In genomic region chr2:121074322-121074932, GRCh38 we compare ENCODE assay signal across 16 cellular contexts.
DNase-seq lines count a peak whose midpoint lies in the region; ATAC-seq, FAIRE-seq and TF ChIP-seq lines count a peak whose summit lies in the region.
"Had no signal": no experiment of that assay in that cellular context is flagged by ENCODE, and none has a peak within 500 bp of the region (broad histone marks: within the 10 kb centered on the region; RNA-seq: fewer than 3 reads in every experiment).

No MANE protein-coding gene starts in this region.

- POLR2A ChIA-PET in GM12878 (lab: Charles Lee) = no interaction called here

- BruUV-seq in GM12878 (replicated peaks; lab: Mats Ljungman, UMichigan) = no TSS peak

- TF ChIP-seq CTCF in Loucy (conservative IDR thresholded peaks at IDR 0.05; ENCODE audit: low read length) = no peak
- no peak for TF ChIP-seq CTCF in GM12878 (IDR thresholded peaks at IDR 0.05 in 2 of 3, conservative IDR thresholded peaks at IDR 0.05 in 1 of 3; ENCODE audit: control insufficient read depth in 2 of 3, extremely low read depth in 1 of 3, insufficient read depth in 1 of 3, low read depth in 3 of 3, low read length in 3 of 3)

- H3K9me3 Mint-ChIP-seq in stimulated activated effector memory CD8-positive, alpha-beta T cell treated with anti-CD3 and anti-CD28 coated beads, Interleukin-12 subunit alpha, Interleukin-12 subunit beta, amount 100 ng/mL, for 72 hours = no peaks in the 10 kb centered on the region
- H3K9me3 Mint-ChIP-seq: activated naive CD8-positive, alpha-beta T cell treated with anti-CD3 and anti-CD28 coated beads, Interleukin-2, amount 10 ng/mL, durations not matched to agents 7 days and 5 days; effector memory CD8-positive, alpha-beta T cell had no signal

- H3K36me3 Mint-ChIP-seq in stimulated activated effector memory CD8-positive, alpha-beta T cell treated with anti-CD3 and anti-CD28 coated beads, Interleukin-12 subunit alpha, Interleukin-12 subunit beta, amount 100 ng/mL, for 72 hours = peaks cover 7% of the 10 kb centered on the region
- H3K36me3 Mint-ChIP-seq: activated naive CD8-positive, alpha-beta T cell treated with anti-CD3 and anti-CD28 coated beads, Interleukin-2, amount 10 ng/mL, durations not matched to agents 7 days and 5 days had no signal

- H3K4me2 ChIP-seq in Loucy (ENCODE audit: low read depth, low read length, poor library complexity, severe bottlenecking) (peak overlapping the region; percentile 30), GM12878 (ENCODE audit: control insufficient read depth, insufficient read depth) (no peak overlapping the region)

- H3K4me3 ChIP-seq in Loucy (ENCODE audit: low read length, poor library complexity, severe bottlenecking) = no peak overlapping the region
- H3K4me3 ChIP-seq in GM12878 = no peak overlapping the region
- H3K4me3 ChIP-seq: lung, right lobe of liver, upper lobe of right lung had no signal

- RAD21 ChIA-PET in GM12878 (lab: Charles Lee; ENCODE audit: unreplicated experiment) = interaction anchor here (0.9 kb wide), 1 partner anchor 379 kb away, joined by 6 read pairs; no protein-coding TSS in a partner anchor

- H3K27ac ChIP-seq in GM12878 (ENCODE audit: control insufficient read depth, insufficient read depth) = no peak overlapping the region
- H3K27ac ChIP-seq: neutrophil, right lobe of liver, upper lobe of right lung had no signal

- H4K20me1 ChIP-seq in Loucy (ENCODE audit: insufficient read depth, low read length, poor library complexity, severe bottlenecking) (no peaks in the 10 kb centered on the region), GM12878 (ENCODE audit: control insufficient read depth, insufficient read depth) (no peaks in the 10 kb centered on the region; the same call in 1 of the 2 replicates)

- TF ChIP-seq RAD21 in GM12878 (IDR thresholded peaks at IDR 0.05; ENCODE audit: insufficient read depth, low read depth, low read length) = no peak

- H3K27me3 ChIP-seq in Loucy (ENCODE audit: insufficient read depth, low read length, poor library complexity, severe bottlenecking) (no peaks in the 10 kb centered on the region), GM12878 (replicated peaks in 1 of 2; ENCODE audit: control insufficient read depth in 2 of 2, insufficient read depth in 2 of 2, low read length in 1 of 2) (no peaks in the 10 kb centered on the region; a peak in 1 of 4 replicates)
- H3K27me3 ChIP-seq: right lobe of liver had no signal

- intact Hi-C loops in GM12878 (cut with micrococcal nuclease; ENCODE audit: unreplicated experiment) = no loop called here

- no peaks in the 10 kb centered on the region for H3F3A ChIP-seq in Loucy (ENCODE audit: low read depth)

- peaks cover 10% of the 10 kb centered on the region for H3K4me1 Mint-ChIP-seq in stimulated activated effector memory CD8-positive, alpha-beta T cell treated with anti-CD3 and anti-CD28 coated beads, Interleukin-12 subunit alpha, Interleukin-12 subunit beta, amount 100 ng/mL, for 72 hours

- no peak for TF ChIP-seq POLR2A in GM12878 (IDR thresholded peaks at IDR 0.05; ENCODE audit: low read depth, low read length)

- DNase-seq in activated CD8-positive, alpha-beta memory T cell treated with anti-CD3 and anti-CD28 coated beads, Interleukin-2, amount 50 U/mL, for 48 hours = peak; percentile 57
- DNase-seq in activated CD8-positive, alpha-beta memory T cell treated with anti-CD3 and anti-CD28 coated beads for 24 hours = no peak
- DNase-seq in GM12878 (ENCODE audit: low read depth, low spot score) (no peak), mucosa of gallbladder (ENCODE audit: low spot score) (no peak), HK-2 (ENCODE audit: unreplicated experiment) (no peak)
- DNase-seq in stimulated activated effector memory CD8-positive, alpha-beta T cell treated with anti-CD3 and anti-CD28 coated beads, Interleukin-12 subunit alpha, Interleukin-12 subunit beta, amount 100 ng/mL, for 72 hours (ENCODE audit: low spot score in 2 of 2) = no peak
- DNase-seq: activated naive CD8-positive, alpha-beta T cell treated with anti-CD3 and anti-CD28 coated beads, Interleukin-2, amount 10 ng/mL, durations not matched to agents 7 days and 5 days; effector memory CD8-positive, alpha-beta T cell; right lobe of liver; SHP77 treated with DMSO at 0.1 percent for 48 hours; stimulated activated CD4-positive, alpha-beta T cell treated with anti-CD3 and anti-CD28 coated beads, Interleukin-4, amount 100 ng/mL, for 1 hour; upper lobe of right lung had no signal

- CTCF ChIA-PET in GM12878 (lab: Yijun Ruan, JAX) = interaction anchor here (0.7 to 1.9 kb wide), 7 partner anchors 11 to 381 kb away, joined by 3 to 5 read pairs (median 3); no protein-coding TSS in a partner anchor

- no peaks in the 10 kb centered on the region for H3K9me2 ChIP-seq in Loucy (replicated peaks; ENCODE audit: low read depth, low read length)

- H2AFZ ChIP-seq in Loucy (ENCODE audit: low read length) = no peak overlapping the region
- no peak overlapping the region for H2AFZ ChIP-seq in GM12878 (ENCODE audit: control insufficient read depth, low read depth, low read length)

- no peak for FAIRE-seq in GM12878 (lab: Jason Lieb, UNC)

- H3K4me1 ChIP-seq in Loucy (ENCODE audit: insufficient read depth, low read length, poor library complexity, severe bottlenecking) = no peaks in the 10 kb centered on the region
- H3K4me1 ChIP-seq in GM12878 (ENCODE audit: control insufficient read depth, insufficient read depth, low read length) = no peaks in the 10 kb centered on the region
- H3K4me1 ChIP-seq: right lobe of liver, upper lobe of right lung had no signal

- ATAC-seq in GM12878 (peak; percentile 13; the same call in 1 of the 3 replicates), HG02870 (IDR thresholded peaks at IDR 0.05; ENCODE audit: unreplicated experiment) (no peak)
- ATAC-seq in stimulated activated effector memory CD8-positive, alpha-beta T cell treated with anti-CD3 and anti-CD28 coated beads, Interleukin-12 subunit alpha, Interleukin-12 subunit beta, amount 100 ng/mL, for 72 hours = peak; percentile 2
- ATAC-seq: effector memory CD8-positive, alpha-beta T cell; upper lobe of right lung had no signal

- 6% methylated on average over 10 of the region's 10 CpGs for WGBS in GM12878 (ENCODE audit: insufficient coverage, insufficient replicate concordance, low lambda C conversion rate, missing lambda C conversion rate)

- no peak for TF ChIP-seq EP300 in GM12878 (IDR thresholded peaks at IDR 0.05; ENCODE audit: borderline replicate concordance in 1 of 2, control insufficient read depth in 1 of 2, low read depth in 2 of 2, low read length in 2 of 2)

- H3K79me2 ChIP-seq in Loucy (ENCODE audit: insufficient read depth, low read length) (no peaks in the 10 kb centered on the region), GM12878 (ENCODE audit: control insufficient read depth, insufficient read depth, low read length) (no peaks in the 10 kb centered on the region)

- peak overlapping the region; percentile 23 for H3K27ac Mint-ChIP-seq in stimulated activated effector memory CD8-positive, alpha-beta T cell treated with anti-CD3 and anti-CD28 coated beads, Interleukin-12 subunit alpha, Interleukin-12 subunit beta, amount 100 ng/mL, for 72 hours
- H3K27ac Mint-ChIP-seq: activated naive CD8-positive, alpha-beta T cell treated with anti-CD3 and anti-CD28 coated beads, Interleukin-2, amount 10 ng/mL, durations not matched to agents 7 days and 5 days; effector memory CD8-positive, alpha-beta T cell had no signal

- no peak overlapping the region for H3K4me3 Mint-ChIP-seq in stimulated activated effector memory CD8-positive, alpha-beta T cell treated with anti-CD3 and anti-CD28 coated beads, Interleukin-12 subunit alpha, Interleukin-12 subunit beta, amount 100 ng/mL, for 72 hours
- H3K4me3 Mint-ChIP-seq: activated naive CD8-positive, alpha-beta T cell treated with anti-CD3 and anti-CD28 coated beads, Interleukin-2, amount 10 ng/mL, durations not matched to agents 7 days and 5 days; effector memory CD8-positive, alpha-beta T cell had no signal

- H3K9me3 ChIP-seq in Loucy (ENCODE audit: insufficient read depth, low read depth, low read length) (no peaks in the 10 kb centered on the region), GM12878 (replicated peaks; ENCODE audit: control insufficient read depth, insufficient read depth, low read length) (no peaks in the 10 kb centered on the region)
- H3K9me3 ChIP-seq: neutrophil, right lobe of liver, upper lobe of right lung had no signal

- H3K36me3 ChIP-seq in Loucy (ENCODE audit: insufficient read depth, low read length) (no peaks in the 10 kb centered on the region), GM12878 (ENCODE audit: control insufficient read depth in 2 of 2, insufficient read depth in 2 of 2, low read length in 1 of 2) (no peaks in the 10 kb centered on the region)
- H3K36me3 ChIP-seq: neutrophil, right lobe of liver, upper lobe of right lung had no signal

- in situ Hi-C loops in GM12878 (cut with MboI) = no loop called here

- SMC1A ChIA-PET in GM12878 (lab: Charles Lee; ENCODE audit: uncharacterized antibody, unreplicated experiment) = interaction anchor here (2.0 kb wide), 1 partner anchor 11 kb away, joined by 7 read pairs; no protein-coding TSS in a partner anchor

- no peak overlapping the region for H3K9ac ChIP-seq in Loucy (ENCODE audit: low read depth, low read length, poor library complexity, severe bottlenecking)
- no peak overlapping the region for H3K9ac ChIP-seq in GM12878 (ENCODE audit: control insufficient read depth, insufficient read depth, low read length)

TF ChIP-seq in GM12878, 131 proteins besides CTCF, POLR2A, EP300 and RAD21 (continues in another document):
- TF ChIP-seq, protein P1, sequence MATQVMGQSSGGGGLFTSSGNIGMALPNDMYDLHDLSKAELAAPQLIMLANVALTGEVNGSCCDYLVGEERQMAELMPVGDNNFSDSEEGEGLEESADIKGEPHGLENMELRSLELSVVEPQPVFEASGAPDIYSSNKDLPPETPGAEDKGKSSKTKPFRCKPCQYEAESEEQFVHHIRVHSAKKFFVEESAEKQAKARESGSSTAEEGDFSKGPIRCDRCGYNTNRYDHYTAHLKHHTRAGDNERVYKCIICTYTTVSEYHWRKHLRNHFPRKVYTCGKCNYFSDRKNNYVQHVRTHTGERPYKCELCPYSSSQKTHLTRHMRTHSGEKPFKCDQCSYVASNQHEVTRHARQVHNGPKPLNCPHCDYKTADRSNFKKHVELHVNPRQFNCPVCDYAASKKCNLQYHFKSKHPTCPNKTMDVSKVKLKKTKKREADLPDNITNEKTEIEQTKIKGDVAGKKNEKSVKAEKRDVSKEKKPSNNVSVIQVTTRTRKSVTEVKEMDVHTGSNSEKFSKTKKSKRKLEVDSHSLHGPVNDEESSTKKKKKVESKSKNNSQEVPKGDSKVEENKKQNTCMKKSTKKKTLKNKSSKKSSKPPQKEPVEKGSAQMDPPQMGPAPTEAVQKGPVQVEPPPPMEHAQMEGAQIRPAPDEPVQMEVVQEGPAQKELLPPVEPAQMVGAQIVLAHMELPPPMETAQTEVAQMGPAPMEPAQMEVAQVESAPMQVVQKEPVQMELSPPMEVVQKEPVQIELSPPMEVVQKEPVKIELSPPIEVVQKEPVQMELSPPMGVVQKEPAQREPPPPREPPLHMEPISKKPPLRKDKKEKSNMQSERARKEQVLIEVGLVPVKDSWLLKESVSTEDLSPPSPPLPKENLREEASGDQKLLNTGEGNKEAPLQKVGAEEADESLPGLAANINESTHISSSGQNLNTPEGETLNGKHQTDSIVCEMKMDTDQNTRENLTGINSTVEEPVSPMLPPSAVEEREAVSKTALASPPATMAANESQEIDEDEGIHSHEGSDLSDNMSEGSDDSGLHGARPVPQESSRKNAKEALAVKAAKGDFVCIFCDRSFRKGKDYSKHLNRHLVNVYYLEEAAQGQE (IDR thresholded peaks at IDR 0.05; ENCODE audit: low read depth, low read length) = no peak
